ENCODE assay signal across 24 cellular contexts in the genomic region with DNA sequence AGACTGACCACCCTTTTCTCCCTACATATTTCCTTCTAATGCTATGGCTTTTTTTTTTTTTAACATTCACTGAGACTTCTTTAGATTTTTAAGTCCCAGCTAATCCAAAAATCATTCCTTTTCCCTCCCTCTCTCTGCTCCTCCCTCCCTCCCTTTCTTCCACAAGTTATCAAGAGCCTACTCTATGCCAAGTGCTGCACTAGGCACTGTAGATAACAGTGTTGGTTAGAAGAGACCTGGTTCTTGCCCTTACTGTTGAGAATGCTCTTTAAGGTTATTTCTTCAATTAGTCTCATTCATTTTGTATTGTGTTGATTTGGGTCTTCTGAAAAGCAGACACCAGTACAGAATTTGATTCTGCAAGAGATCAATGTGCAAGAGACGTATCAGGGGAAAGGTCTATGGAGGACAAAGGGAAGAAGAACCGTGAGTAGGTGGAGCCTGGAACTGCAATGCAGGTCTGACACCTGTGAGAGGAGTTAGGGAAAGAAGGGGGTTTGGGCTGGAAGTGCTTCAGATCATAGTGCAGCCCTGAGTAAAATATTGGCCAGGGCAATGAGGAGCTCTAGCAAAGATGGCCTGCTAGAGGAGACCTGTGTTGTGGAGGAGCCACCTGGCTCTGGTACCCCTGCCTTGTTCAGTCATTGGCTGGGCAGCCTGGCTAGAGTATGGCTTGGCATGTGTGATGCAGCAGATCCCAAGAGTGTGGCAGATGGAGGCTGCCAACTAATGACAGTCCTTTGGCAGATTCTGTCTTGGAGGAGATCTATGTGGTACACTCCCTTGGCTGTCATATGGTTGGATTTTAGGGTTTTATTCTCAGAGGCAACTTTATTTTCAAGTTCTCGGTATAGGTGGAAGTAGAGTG. TPM values are rescaled to one million over a fixed set of nuclear protein-coding genes. Genes with fewer than 3 reads are reported as not detected.
A peak's percentile ranks its signal among the peaks of the same experiment; 100 is the strongest.
DNase-seq lines count a peak whose midpoint lies in the region; ATAC-seq and TF ChIP-seq lines count a peak whose summit lies in the region.
"Had no signal": no experiment of that assay in that cellular context is flagged by ENCODE, and none has a peak within 500 bp of the region (broad histone marks: within the 10 kb centered on the region; RNA-seq: fewer than 3 reads in every experiment).

No MANE protein-coding gene starts in this region.

- H3K9me3 ChIP-seq in HEK293 (ENCODE audit: control insufficient read depth, insufficient read depth, low read depth, low read length) (no peaks in the 10 kb centered on the region), neuronal stem cell (replicated peaks in 1 of 2; ENCODE audit: control insufficient read depth in 2 of 2, insufficient read depth in 1 of 2, low read depth in 1 of 2, low read length in 2 of 2) (peaks cover 0 to 2% of the 10 kb centered on the region in 2 donors)
- H3K9me3 ChIP-seq: BLaER1 had no signal

- H3K36me3 ChIP-seq in HEK293 (ENCODE audit: control insufficient read depth in 2 of 2, insufficient read depth in 1 of 2, low read length in 2 of 2), result no peaks in the 10 kb centered on the region
- H3K36me3 ChIP-seq in neuronal stem cell (replicated peaks in 1 of 2; ENCODE audit: control insufficient read depth in 2 of 2, insufficient read depth in 2 of 2, low read length in 2 of 2), result no peaks in the 10 kb centered on the region
- H3K36me3 ChIP-seq: BLaER1 had no signal

- H3K4me2 ChIP-seq in neuronal stem cell (ENCODE audit: insufficient read depth, low read length, poor library complexity, severe bottlenecking), result no peak overlapping the region
- H3K4me2 ChIP-seq: BLaER1, PC-9 had no signal

- peaks cover 0 to 9% (median 0%) of the 10 kb centered on the region in 3 experiments for H3K27me3 ChIP-seq in neuronal stem cell (ENCODE audit: control insufficient read depth in 3 of 3, insufficient read depth in 3 of 3, low read depth in 1 of 3, low read length in 3 of 3)
- H3K27me3 ChIP-seq: BLaER1 had no signal

- peaks cover 2% of the 10 kb centered on the region for H3K79me1 ChIP-seq in neuronal stem cell (ENCODE audit: low read depth, low read length)

- peak overlapping the region; percentile 98 for H3K14ac ChIP-seq in neuronal stem cell (ENCODE audit: low read length)

- H3K27ac ChIP-seq in HEK293 (ENCODE audit: extremely low read depth, low read depth, low read length) (no peak overlapping the region), neuronal stem cell (replicated peaks; ENCODE audit: low read length) (no peak overlapping the region), caudate nucleus (ENCODE audit: low read depth, low read length) (no peak overlapping the region)
- H3K27ac ChIP-seq: BLaER1, HL-60, PC-9 had no signal

- H2BK120ac ChIP-seq in neuronal stem cell (ENCODE audit: low read depth, low read length), result no peak overlapping the region

- CTCF ChIA-PET in HEK293 (lab: Yijun Ruan, JAX), result interaction anchor here (0.6 to 1.0 kb wide), 2 partner anchors 27 to 70 kb away, joined by 3 to 6 read pairs; no protein-coding TSS in a partner anchor

- H2BK5ac ChIP-seq in neuronal stem cell (ENCODE audit: low read length), result no peak overlapping the region

- POLR2A ChIA-PET in HEK293 (lab: Yijun Ruan, JAX), result no interaction called here

- H2AFZ ChIP-seq in neuronal stem cell (ENCODE audit: low read length), result no peak overlapping the region
- H2AFZ ChIP-seq: PC-9 had no signal

- H3K4me1 ChIP-seq in HEK293 (ENCODE audit: control insufficient read depth, insufficient read depth, low read length), result no peaks in the 10 kb centered on the region
- H3K4me1 ChIP-seq in neuronal stem cell (ENCODE audit: control insufficient read depth in 2 of 2, insufficient read depth in 1 of 2, low read depth in 1 of 2, low read length in 2 of 2), result no peaks in the 10 kb centered on the region
- H3K4me1 ChIP-seq: BLaER1 had no signal

- intact Hi-C loops in Right ventricle myocardium superior (cut with DNase I), result no loop called here
- intact Hi-C loops in cardiac septum (cut with DNase I), result no loop called here

- no peak overlapping the region for H3K4me3 ChIP-seq in HEK293 (ENCODE audit: low read depth, low read length)
- no peak overlapping the region for H3K4me3 ChIP-seq in neuronal stem cell (ENCODE audit: low read length in 2 of 2)
- H3K4me3 ChIP-seq: BLaER1, GM12878, PC-9 had no signal

- H2BK15ac ChIP-seq in neuronal stem cell (ENCODE audit: low read length), result no peak overlapping the region

- peak overlapping the region; percentile 76 for H3K18ac ChIP-seq in neuronal stem cell (ENCODE audit: low read length)

- no peak overlapping the region for H3K23ac ChIP-seq in neuronal stem cell (ENCODE audit: low read depth, low read length, poor library complexity)

- no peak for DNase-seq in Right ventricle myocardium superior
- no peak for DNase-seq in cardiac septum (ENCODE audit: low spot score)
- DNase-seq in NCI-H446 (lab: John Stamatoyannopoulos, UW), result peak; percentile 59 to 91
- DNase-seq in neuronal stem cell (ENCODE audit: low spot score), result no peak
- no peak for DNase-seq in caudate nucleus (lab: John Stamatoyannopoulos, UW)
- DNase-seq in HuH-7.5 (ENCODE audit: low spot score), result no peak
- DNase-seq: CD4-positive, CD25-positive, alpha-beta regulatory T cell; DMS79; EL; GDM1; GOT3; HCEC 1CT; KBM-7; NCI-H146; NCI-H2029 treated with DMSO at 0.1 percent for 48 hours; NCI-H510A treated with DMSO at 0.1 percent for 48 hours; PC-9; SHP77; T-cell had no signal

- no CpG with 5 or more reads among the region's 3 CpGs for WGBS in neuronal stem cell (ENCODE audit: extremely low coverage in 2 of 2, insufficient read length in 2 of 2, insufficient replicate concordance in 1 of 2), 2 donors

- no peak overlapping the region for H2AK5ac ChIP-seq in neuronal stem cell (ENCODE audit: low read depth, low read length)

- no peak overlapping the region for H2BK12ac ChIP-seq in neuronal stem cell (ENCODE audit: low read length)

- no peak overlapping the region for H4K8ac ChIP-seq in neuronal stem cell (ENCODE audit: low read depth, low read length)

- no peak overlapping the region for H3K9ac ChIP-seq in neuronal stem cell (ENCODE audit: low read depth, low read length, poor library complexity)
- H3K9ac ChIP-seq: BLaER1 had no signal

- no peak overlapping the region for H4K91ac ChIP-seq in neuronal stem cell (ENCODE audit: low read depth, low read length, poor library complexity)

- no peak for TF ChIP-seq CTCF in HEK293 (tag by site-specific recombination; IDR thresholded peaks at IDR 0.05)

- ATAC-seq in Right ventricle myocardium superior (ENCODE audit: poor library complexity), result peak; percentile 65
- no peak for ATAC-seq in GM18517 (IDR thresholded peaks at IDR 0.05; ENCODE audit: unreplicated experiment)
- ATAC-seq: GM12878, T-cell had no signal

- H3K4ac ChIP-seq in neuronal stem cell (ENCODE audit: low read length), result no peak overlapping the region

TF ChIP-seq in HEK293, 187 proteins besides CTCF, POLR2A, EP300 and RAD21:
- no peak for TF ChIP-seq HOXC10 (CRISPR knock-in tag; IDR thresholded peaks at IDR 0.05)
- peak; percentile 68; the same call in 1 of the 2 replicates for TF ChIP-seq ZNF132 (tag by site-specific recombination; IDR thresholded peaks at IDR 0.05; ENCODE audit: borderline replicate concordance)
- TF ChIP-seq ZNF114 (tag by site-specific recombination; IDR thresholded peaks at IDR 0.05), result no peak
- TF ChIP-seq ZNF37A (tag by site-specific recombination; IDR thresholded peaks at IDR 0.05), result no peak

RNA-seq across cellular contexts. Expression of a gene that starts 9.7 kb away (rescaled TPM):
- total RNA-seq in Right ventricle myocardium superior, result 52.7 TPM
- total RNA-seq in cardiac septum, result 42.2 TPM
- polyA plus RNA-seq in neuronal stem cell (2013, experiment 1 of 2), result 7.8 TPM
- 8.6 TPM for polyA plus RNA-seq in neuronal stem cell (2013, experiment 2 of 2)
- total RNA-seq: CD4-positive, CD25-positive, alpha-beta regulatory T cell; T-cell had no signal
- polyA plus RNA-seq: CD4-positive, CD25-positive, alpha-beta regulatory T cell had no signal

Comparison
In these comparisons a context has a peak if more than half of its experiments do, and no peak if none do; other contexts are left out.
1. DNase-seq: peak in NCI-H446 (2 of 2); none in Right ventricle myocardium superior (single experiment), cardiac septum (single experiment), neuronal stem cell (single experiment), caudate nucleus (0 of 61) and HuH-7.5 (single experiment).